23 cellular contexts compared by ENCODE assay signal in genomic region chr5:2204366-2205184, GRCh38.
DNase-seq lines count a peak whose midpoint lies in the region; ATAC-seq and TF ChIP-seq lines count a peak whose summit lies in the region.
"Had no signal": no experiment of that assay in that cellular context is flagged by ENCODE, and none has a peak within 500 bp of the region (broad histone marks: within the 10 kb centered on the region; RNA-seq: fewer than 3 reads in every experiment).

No MANE protein-coding gene starts in this region.

- no peak overlapping the region for H3K27ac Mint-ChIP-seq in progenitor cell of endocrine pancreas
- H3K27ac Mint-ChIP-seq: CD8-positive, alpha-beta T cell had no signal

- no peak overlapping the region for H2BK12ac ChIP-seq in mesenchymal stem cell (ENCODE audit: low read length in 2 of 2)

- no peak overlapping the region for H2BK120ac ChIP-seq in mesenchymal stem cell (ENCODE audit: low read depth, low read length)

- H3K27ac ChIP-seq in mesenchymal stem cell (ENCODE audit: low read length, poor library complexity, severe bottlenecking): no peak overlapping the region
- H3K27ac ChIP-seq: BLaER1, KMS-11, Peyer's patch, SJCRH30 had no signal

- no peak overlapping the region for H3K9ac ChIP-seq in mesenchymal stem cell (ENCODE audit: low read length)
- H3K9ac ChIP-seq: BLaER1, KMS-11 had no signal

- no peak overlapping the region for H4K8ac ChIP-seq in mesenchymal stem cell (ENCODE audit: low read length)

- TF ChIP-seq CTCF in progenitor cell of endocrine pancreas (IDR thresholded peaks at IDR 0.05; ENCODE audit: unreplicated experiment): no peak

- H2BK5ac ChIP-seq in mesenchymal stem cell (ENCODE audit: low read depth, low read length, poor library complexity, severe bottlenecking): no peak overlapping the region

- DNase-seq in H7: peak; percentile 34
- DNase-seq in ecto neural progenitor cell (ENCODE audit: low spot score): peak; percentile 42
- DNase-seq in mesenchymal stem cell: no peak
- peak; percentile 5 for DNase-seq in progenitor cell of endocrine pancreas (ENCODE audit: low spot score, unreplicated experiment)
- no peak for DNase-seq in AML-193 (lab: John Stamatoyannopoulos, UW)
- no peak for DNase-seq in putamen (ENCODE audit: low spot score)
- no peak for DNase-seq in DMS53 treated with DMSO at 0.1 percent for 48 hours (lab: John Stamatoyannopoulos, UW; ENCODE audit: unreplicated experiment)
- DNase-seq: GDM1, IMR-90, NCI-H1105, NCI-H146, NCI-H2029, NCI-H226, NCI-H524, NCI-H774, Peyer's patch, SJCRH30 had no signal

- no peaks in the 10 kb centered on the region for H3K9me3 ChIP-seq in mesenchymal stem cell (ENCODE audit: control insufficient read depth, low read length)
- H3K9me3 ChIP-seq: BLaER1, Peyer's patch, SJCRH30 had no signal

- H3K79me1 ChIP-seq in mesenchymal stem cell (replicated peaks; ENCODE audit: low read length, poor library complexity, severe bottlenecking): no peaks in the 10 kb centered on the region

- H3K4me1 ChIP-seq in mesenchymal stem cell (ENCODE audit: control insufficient read depth, insufficient read depth, low read depth, low read length): no peaks in the 10 kb centered on the region
- H3K4me1 ChIP-seq: BLaER1, Peyer's patch, SJCRH30 had no signal

- no peak overlapping the region for H2AFZ ChIP-seq in mesenchymal stem cell (ENCODE audit: low read depth, low read length)

- no peak overlapping the region for H2AK5ac ChIP-seq in mesenchymal stem cell (ENCODE audit: low read length, severe bottlenecking)

- no peak overlapping the region for H3K23ac ChIP-seq in mesenchymal stem cell (ENCODE audit: low read length in 2 of 2)

- peaks cover 1% of the 10 kb centered on the region for H3K4me1 Mint-ChIP-seq in progenitor cell of endocrine pancreas (ENCODE audit: low read depth)

- peak overlapping the region; percentile 19 for H2BK15ac ChIP-seq in mesenchymal stem cell (ENCODE audit: low read depth, poor library complexity, severe bottlenecking)

- H3K36me3 Mint-ChIP-seq in progenitor cell of endocrine pancreas (ENCODE audit: insufficient read depth): no peaks in the 10 kb centered on the region
- H3K36me3 Mint-ChIP-seq: CD8-positive, alpha-beta T cell had no signal

- H3K4me2 ChIP-seq in mesenchymal stem cell (ENCODE audit: low read length, poor library complexity, severe bottlenecking): no peak overlapping the region
- H3K4me2 ChIP-seq: BLaER1, GM23338, KMS-11 had no signal

- no peaks in the 10 kb centered on the region for H3K27me3 ChIP-seq in H7 (ENCODE audit: control insufficient read depth, insufficient read depth, low read length)
- peaks cover 0 to 2% of the 10 kb centered on the region in 2 experiments for H3K27me3 ChIP-seq in mesenchymal stem cell (ENCODE audit: control insufficient read depth in 1 of 2, insufficient read depth in 1 of 2, low read length in 2 of 2)
- H3K27me3 ChIP-seq: BLaER1, Peyer's patch, SJCRH30 had no signal

- H3K36me3 ChIP-seq in H7 (replicated peaks; ENCODE audit: control insufficient read depth, insufficient read depth, low read length): no peaks in the 10 kb centered on the region
- no peaks in the 10 kb centered on the region for H3K36me3 ChIP-seq in mesenchymal stem cell (ENCODE audit: control insufficient read depth in 1 of 2, insufficient read depth in 2 of 2, low read depth in 1 of 2, low read length in 2 of 2)
- H3K36me3 ChIP-seq: BLaER1, Peyer's patch, SJCRH30 had no signal

- H3K4ac ChIP-seq in mesenchymal stem cell (ENCODE audit: low read depth in 1 of 2, low read length in 2 of 2): no peak overlapping the region

- 87% methylated on average over 21 of the region's 21 CpGs for WGBS in mesenchymal stem cell

- no peak overlapping the region for H4K91ac ChIP-seq in mesenchymal stem cell (ENCODE audit: low read length)

- H3K14ac ChIP-seq in mesenchymal stem cell (ENCODE audit: low read length in 2 of 2): no peak overlapping the region

- no peak for ATAC-seq in HG03442 (IDR thresholded peaks at IDR 0.05; ENCODE audit: unreplicated experiment)
- ATAC-seq: CD8-positive, alpha-beta T cell; HCT116 had no signal

- H3K4me3 ChIP-seq in H7 (ENCODE audit: insufficient read depth, low read depth, low read length): no peak overlapping the region
- H3K4me3 ChIP-seq in mesenchymal stem cell (ENCODE audit: insufficient read depth in 1 of 2, low read depth in 1 of 2, low read length in 2 of 2): no peak overlapping the region
- H3K4me3 ChIP-seq: BLaER1, GM23338, Peyer's patch, SJCRH30 had no signal

- H3K27me3 Mint-ChIP-seq in progenitor cell of endocrine pancreas: peaks cover 68% of the 10 kb centered on the region

- no peak overlapping the region for H3K4me3 Mint-ChIP-seq in progenitor cell of endocrine pancreas (ENCODE audit: low read depth)
- H3K4me3 Mint-ChIP-seq: CD8-positive, alpha-beta T cell; GM23338 had no signal

- H3K18ac ChIP-seq in mesenchymal stem cell (ENCODE audit: low read depth in 1 of 2, low read length in 2 of 2): no peak overlapping the region

- no peaks in the 10 kb centered on the region for H3K9me3 Mint-ChIP-seq in progenitor cell of endocrine pancreas (ENCODE audit: low read depth)
- H3K9me3 Mint-ChIP-seq: CD8-positive, alpha-beta T cell; GM23338 had no signal

Comparison
In these comparisons a context has a peak if more than half of its experiments do, and no peak if none do; other contexts are left out.
1. DNase-seq: peak in H7 (single experiment), ecto neural progenitor cell (single experiment) and progenitor cell of endocrine pancreas (single experiment); none in mesenchymal stem cell (single experiment), AML-193 (0 of 2), putamen (single experiment) and DMS53 treated with DMSO at 0.1 percent for 48 hours (single experiment).